In genomic region chr16:566475-567361, GRCh38 we compare ENCODE assay signal across 8 cellular contexts. TPM values are rescaled to one million over a fixed set of nuclear protein-coding genes. Genes with fewer than 3 reads are reported as not detected.
DNase-seq lines count a peak whose midpoint lies in the region; ATAC-seq and TF ChIP-seq lines count a peak whose summit lies in the region.

Gene NHLRC4 (plus strand): TSS chr16:567005. CDS start chr16:568048, 1,043 bp downstream.

- H3K4me1 ChIP-seq in OCI-LY7 (ENCODE audit: insufficient read depth, low read length, poor library complexity, severe bottlenecking): peaks cover 35% of the 10 kb centered on the region
- peaks cover 19% of the 10 kb centered on the region for H3K4me1 ChIP-seq in smooth muscle cell (ENCODE audit: low read depth)

- WGBS in smooth muscle cell (ENCODE audit: low lambda C conversion rate): 47% methylated on average over 19 of the region's 26 CpGs

- H3K9me2 ChIP-seq in OCI-LY7 (ENCODE audit: insufficient read depth, low read length): no peaks in the 10 kb centered on the region

- H2AFZ ChIP-seq in OCI-LY7 (ENCODE audit: low read length) (peak within 1 kb of the TSS; percentile 40; the same call in 1 of the 2 replicates), smooth muscle cell (ENCODE audit: low read depth) (no peak within 1 kb of the TSS)

- H3K36me3 ChIP-seq in OCI-LY7 (ENCODE audit: insufficient read depth, low read length) (no peaks in the 10 kb centered on the region), smooth muscle cell (ENCODE audit: low read depth) (no peaks in the 10 kb centered on the region)

- H3K27me3 ChIP-seq in smooth muscle cell (ENCODE audit: low read depth): peaks cover 3% of the 10 kb centered on the region

- ATAC-seq in HG02588 (IDR thresholded peaks at IDR 0.05; ENCODE audit: unreplicated experiment) (peak; percentile 39), left ventricle myocardium superior (peak; percentile 69), GM18517 (IDR thresholded peaks at IDR 0.05; ENCODE audit: unreplicated experiment) (no peak)

- H4K20me1 ChIP-seq in OCI-LY7 (ENCODE audit: insufficient read depth, low read length): no peaks in the 10 kb centered on the region
- peaks cover 4% of the 10 kb centered on the region for H4K20me1 ChIP-seq in smooth muscle cell (ENCODE audit: low read depth)

- H3K79me2 ChIP-seq in OCI-LY7 (ENCODE audit: insufficient read depth, low read depth, low read length) (peaks cover 7% of the 10 kb centered on the region; the same call in 1 of the 2 replicates), smooth muscle cell (ENCODE audit: low read depth) (peaks cover 12% of the 10 kb centered on the region)

- POLR2A ChIA-PET in OCI-LY7 (lab: Charles Lee): no interaction called here

- H3K27ac ChIP-seq in OCI-LY7 (ENCODE audit: low read depth, low read length, poor library complexity, severe bottlenecking) (peak within 1 kb of the TSS; percentile 67), smooth muscle cell (ENCODE audit: low read depth) (peak within 1 kb of the TSS; percentile 5)

- H3K4me2 ChIP-seq in OCI-LY7 (ENCODE audit: low read length) (peak within 1 kb of the TSS; percentile 75), smooth muscle cell (peak within 1 kb of the TSS; percentile 62)

- CTCF ChIA-PET in OCI-LY7 (lab: Charles Lee; ENCODE audit: unreplicated experiment): no interaction called here

- BruUV-seq in OCI-LY7 (replicated peaks; lab: Mats Ljungman, UMichigan): no TSS peak

- no peak within 1 kb of the TSS for H3K9ac ChIP-seq in smooth muscle cell (ENCODE audit: low read depth)

- H3K9me3 ChIP-seq in OCI-LY7 (ENCODE audit: low read length) (no peaks in the 10 kb centered on the region), smooth muscle cell (replicated peaks; ENCODE audit: low read depth) (no peaks in the 10 kb centered on the region)

- H3K4me3 ChIP-seq in OCI-LY7 (ENCODE audit: low read depth, low read length, poor library complexity, severe bottlenecking) (peak within 1 kb of the TSS; percentile 46), smooth muscle cell (no peak within 1 kb of the TSS)

- no peak for TF ChIP-seq CTCF in OCI-LY7 (conservative IDR thresholded peaks at IDR 0.05; ENCODE audit: low read length)
- TF ChIP-seq CTCF in smooth muscle cell (IDR thresholded peaks at IDR 0.05; ENCODE audit: borderline replicate concordance, insufficient read depth, poor library complexity, severe bottlenecking): no peak

- intact Hi-C loops in OCI-LY7 (cut with micrococcal nuclease; ENCODE audit: unreplicated experiment): loop anchor here (1.0 to 5.0 kb wide), 2 partner anchors 39 to 184 kb away; partner anchors contain the start of genes CAPN15 and PGAP6
- intact Hi-C loops in left ventricle myocardium superior (cut with micrococcal nuclease): no loop called here

- DNase-seq in EL: peak; percentile 58
- peak; percentile 90 for DNase-seq in OCI-LY7 (ENCODE audit: low spot score)
- peak; percentile 43 for DNase-seq in activated naive CD4-positive, alpha-beta T cell treated with anti-CD3 and anti-CD28 coated beads, Interleukin-2, amount 50 U/mL, for 16 hours
- DNase-seq in left ventricle myocardium superior: peak; percentile 83
- peak; percentile 38 for DNase-seq in smooth muscle cell (lab: John Stamatoyannopoulos, UW; ENCODE audit: unreplicated experiment)
- no peak for DNase-seq in superior temporal gyrus (ENCODE audit: extremely low spot score)

- H3F3A ChIP-seq in smooth muscle cell (ENCODE audit: low read depth): no peaks in the 10 kb centered on the region

RNA-seq across cellular contexts. Expression of gene NHLRC4, which starts in this region (rescaled TPM):
- 3.7 and 4.2 TPM in 2 replicates for total RNA-seq in OCI-LY7 (2014; rRNA removed; shearing (Covaris generic))
- total RNA-seq in OCI-LY7 (2022) (2.5 and 2.6 TPM in 2 replicates), left ventricle myocardium superior (0.52 TPM), smooth muscle cell (0.18 and 0.63 TPM in 2 replicates)
- polyA plus RNA-seq in smooth muscle cell: 0.85 and 2.6 TPM in 2 replicates

Comparison
In these comparisons a context has a peak if more than half of its experiments do, and no peak if none do; other contexts are left out.
1. Peak in DNase-seq and ATAC-seq in left ventricle myocardium superior; RNA of the gene not detected or under 1 TPM.